Comparison of ENCODE assay signal across 17 cellular contexts in genomic region chr12:1881936-1882335, GRCh38. TPM values are rescaled to one million over a fixed set of nuclear protein-coding genes. Genes with fewer than 3 reads are reported as not detected.
A peak's percentile ranks its signal among the peaks of the same experiment; 100 is the strongest.
DNase-seq lines count a peak whose midpoint lies in the region; ATAC-seq and TF ChIP-seq lines count a peak whose summit lies in the region.
"Had no signal": no experiment of that assay in that cellular context is flagged by ENCODE, and none has a peak within 500 bp of the region (broad histone marks: within the 10 kb centered on the region; RNA-seq: fewer than 3 reads in every experiment).

No MANE protein-coding gene starts in this region.

- H3F3A ChIP-seq in MM.1S (ENCODE audit: insufficient read depth, low read length) = no peaks in the 10 kb centered on the region

- H3K4me1 Mint-ChIP-seq in activated CD4-positive, alpha-beta memory T cell treated with anti-CD3 and anti-CD28 coated beads, Interleukin-2, amount 10 ng/mL, durations not matched to agents 7 days and 5 days = no peaks in the 10 kb centered on the region
- H3K4me1 Mint-ChIP-seq in activated CD4-positive, alpha-beta memory T cell treated with anti-CD3 and anti-CD28 coated beads for 36 hours (ENCODE audit: low read depth) = no peaks in the 10 kb centered on the region
- H3K4me1 Mint-ChIP-seq: B cell had no signal

- POLR2A ChIA-PET in activated CD4-positive, alpha-beta memory T cell treated with anti-CD3 and anti-CD28 coated beads, Interleukin-2, amount 10 ng/mL, durations not matched to agents 7 days and 5 days (lab: Charles Lee) = no interaction called here
- POLR2A ChIA-PET in activated CD4-positive, alpha-beta memory T cell treated with anti-CD3 and anti-CD28 coated beads for 36 hours (lab: Charles Lee) = no interaction called here

- no peak overlapping the region for H3K4me2 ChIP-seq in MM.1S (ENCODE audit: low read depth, low read length)

- H3K79me2 ChIP-seq in MM.1S (ENCODE audit: low read length) = no peaks in the 10 kb centered on the region

- H3K27me3 Mint-ChIP-seq in activated CD4-positive, alpha-beta memory T cell treated with anti-CD3 and anti-CD28 coated beads, Interleukin-2, amount 10 ng/mL, durations not matched to agents 7 days and 5 days = no peaks in the 10 kb centered on the region
- peaks cover 10% of the 10 kb centered on the region for H3K27me3 Mint-ChIP-seq in activated CD4-positive, alpha-beta memory T cell treated with anti-CD3 and anti-CD28 coated beads for 36 hours

- CTCF ChIA-PET in activated CD4-positive, alpha-beta memory T cell treated with anti-CD3 and anti-CD28 coated beads, Interleukin-2, amount 10 ng/mL, durations not matched to agents 7 days and 5 days (lab: Charles Lee) = no interaction called here
- CTCF ChIA-PET in activated CD4-positive, alpha-beta memory T cell treated with anti-CD3 and anti-CD28 coated beads for 36 hours (lab: Charles Lee) = no interaction called here

- peak; percentile 6 for DNase-seq in activated CD4-positive, alpha-beta memory T cell treated with anti-CD3 and anti-CD28 coated beads, Interleukin-2, amount 10 ng/mL, durations not matched to agents 7 days and 5 days
- DNase-seq in activated CD4-positive, alpha-beta memory T cell treated with anti-CD3 and anti-CD28 coated beads for 36 hours = no peak
- DNase-seq in right atrium auricular region (ENCODE audit: low spot score) = peak; percentile 47
- DNase-seq in heart right ventricle = no peak
- DNase-seq in esophagus muscularis mucosa (ENCODE audit: extremely low spot score) = peak; percentile 50
- DNase-seq in MM.1S = no peak
- no peak for DNase-seq in mesenteric fat pad (ENCODE audit: low spot score)
- no peak for DNase-seq in COLO668 (lab: John Stamatoyannopoulos, UW; ENCODE audit: unreplicated experiment)
- DNase-seq: ACHN; C1 segment of cervical spinal cord; CD4-positive, alpha-beta T cell; DMS79; GM23248 had no signal

- no peak for ATAC-seq in heart right ventricle
- ATAC-seq: GM12878 had no signal

- no peak overlapping the region for H2AFZ ChIP-seq in MM.1S (ENCODE audit: low read length)
- H2AFZ ChIP-seq: GM23248 had no signal

- H3K9me3 Mint-ChIP-seq in activated CD4-positive, alpha-beta memory T cell treated with anti-CD3 and anti-CD28 coated beads, Interleukin-2, amount 10 ng/mL, durations not matched to agents 7 days and 5 days = no peaks in the 10 kb centered on the region
- H3K9me3 Mint-ChIP-seq in activated CD4-positive, alpha-beta memory T cell treated with anti-CD3 and anti-CD28 coated beads for 36 hours = no peaks in the 10 kb centered on the region
- H3K9me3 Mint-ChIP-seq: CD4-positive, alpha-beta T cell had no signal

- no peaks in the 10 kb centered on the region for H3K9me2 ChIP-seq in MM.1S (replicated peaks; ENCODE audit: insufficient read depth, low read length)

- no peak overlapping the region for H3K27ac Mint-ChIP-seq in activated CD4-positive, alpha-beta memory T cell treated with anti-CD3 and anti-CD28 coated beads, Interleukin-2, amount 10 ng/mL, durations not matched to agents 7 days and 5 days
- H3K27ac Mint-ChIP-seq in activated CD4-positive, alpha-beta memory T cell treated with anti-CD3 and anti-CD28 coated beads for 36 hours = no peak overlapping the region
- H3K27ac Mint-ChIP-seq: B cell; CD4-positive, alpha-beta T cell had no signal

- TF ChIP-seq EP300 in esophagus muscularis mucosa (IDR thresholded peaks at IDR 0.05) = no peak

- H3K27ac ChIP-seq in right atrium auricular region (no peak overlapping the region), heart right ventricle (no peak overlapping the region), esophagus muscularis mucosa (replicated peaks in 1 of 4) (no peak overlapping the region), MM.1S (ENCODE audit: low read length) (no peak overlapping the region)
- H3K27ac ChIP-seq: GM23248 had no signal

- H3K9ac ChIP-seq in MM.1S (ENCODE audit: low read length) = no peak overlapping the region
- H3K9ac ChIP-seq: GM23248 had no signal

- H3K9me3 ChIP-seq in right atrium auricular region (no peaks in the 10 kb centered on the region), heart right ventricle (no peaks in the 10 kb centered on the region), esophagus muscularis mucosa (no peaks in the 10 kb centered on the region), MM.1S (replicated peaks; ENCODE audit: insufficient read depth, low read length) (no peaks in the 10 kb centered on the region)

- H3K27me3 ChIP-seq in right atrium auricular region (no peaks in the 10 kb centered on the region), heart right ventricle (peaks cover 0 to 20% (median 0%) of the 10 kb centered on the region in 7 donors), esophagus muscularis mucosa (no peaks in the 10 kb centered on the region), MM.1S (replicated peaks; ENCODE audit: insufficient read depth, low read length) (no peaks in the 10 kb centered on the region; the same call in 1 of the 2 replicates)

- no peak overlapping the region for H3K4me3 Mint-ChIP-seq in activated CD4-positive, alpha-beta memory T cell treated with anti-CD3 and anti-CD28 coated beads, Interleukin-2, amount 10 ng/mL, durations not matched to agents 7 days and 5 days
- H3K4me3 Mint-ChIP-seq in activated CD4-positive, alpha-beta memory T cell treated with anti-CD3 and anti-CD28 coated beads for 36 hours = no peak overlapping the region
- H3K4me3 Mint-ChIP-seq: B cell; CD4-positive, alpha-beta T cell had no signal

- no peaks in the 10 kb centered on the region for H3K36me3 Mint-ChIP-seq in activated CD4-positive, alpha-beta memory T cell treated with anti-CD3 and anti-CD28 coated beads, Interleukin-2, amount 10 ng/mL, durations not matched to agents 7 days and 5 days (ENCODE audit: low read depth)
- no peaks in the 10 kb centered on the region for H3K36me3 Mint-ChIP-seq in activated CD4-positive, alpha-beta memory T cell treated with anti-CD3 and anti-CD28 coated beads for 36 hours

- no peaks in the 10 kb centered on the region for H3K4me1 ChIP-seq in right atrium auricular region
- no peaks in the 10 kb centered on the region for H3K4me1 ChIP-seq in heart right ventricle
- H3K4me1 ChIP-seq in esophagus muscularis mucosa = no peaks in the 10 kb centered on the region
- no peaks in the 10 kb centered on the region for H3K4me1 ChIP-seq in MM.1S (ENCODE audit: low read length)

- H3K4me3 ChIP-seq in right atrium auricular region (no peak overlapping the region), heart right ventricle (no peak overlapping the region), esophagus muscularis mucosa (no peak overlapping the region), MM.1S (ENCODE audit: low read length) (no peak overlapping the region)
- H3K4me3 ChIP-seq: GM12878, GM23248 had no signal

- intact Hi-C loops in activated CD4-positive, alpha-beta memory T cell treated with anti-CD3 and anti-CD28 coated beads for 36 hours (cut with micrococcal nuclease) = no loop called here
- intact Hi-C loops in heart right ventricle (cut with DNase I) = loop anchor here in 1 of 10 donors (2.0 kb wide), 1 partner anchor 67 kb away; no protein-coding TSS in a partner anchor
- intact Hi-C loops in esophagus muscularis mucosa (cut with DNase I) = no loop called here

- no peaks in the 10 kb centered on the region for H4K20me1 ChIP-seq in MM.1S (ENCODE audit: insufficient read depth, low read length)

- TF ChIP-seq POLR2A in esophagus muscularis mucosa (IDR thresholded peaks at IDR 0.05; ENCODE audit: low read depth) = no peak

- H3K36me3 ChIP-seq in right atrium auricular region (no peaks in the 10 kb centered on the region), heart right ventricle (no peaks in the 10 kb centered on the region), esophagus muscularis mucosa (no peaks in the 10 kb centered on the region), MM.1S (replicated peaks; ENCODE audit: insufficient read depth, low read length) (no peaks in the 10 kb centered on the region)

- 61 to 67% methylated on average over 3 of the region's 3 CpGs for WGBS in heart right ventricle, 2 donors
- WGBS in esophagus muscularis mucosa = 53% methylated on average over 3 of the region's 3 CpGs

- TF ChIP-seq CTCF in right atrium auricular region (IDR thresholded peaks at IDR 0.05) (no peak), heart right ventricle (IDR thresholded peaks at IDR 0.05) (no peak), esophagus muscularis mucosa (IDR thresholded peaks at IDR 0.05) (no peak), MM.1S (IDR thresholded peaks at IDR 0.05; ENCODE audit: low read length) (no peak)

RNA-seq across cellular contexts. Expression of gene CACNA2D4, which starts 36.5 kb away (rescaled TPM):
- 10 to 100 TPM; 20.8 to 23.6 TPM for total RNA-seq in activated CD4-positive, alpha-beta memory T cell treated with anti-CD3 and anti-CD28 coated beads, Interleukin-2, amount 10 ng/mL, durations not matched to agents 7 days and 5 days
- 10 to 100 TPM; 11.7 to 13.3 TPM for total RNA-seq in activated CD4-positive, alpha-beta memory T cell treated with anti-CD3 and anti-CD28 coated beads for 36 hours
- 1 to 10 TPM; 1.6 to 4.1 TPM for total RNA-seq in right atrium auricular region
- 1 to 10 TPM in 3 of 10 donors, under 1 TPM in 7; 0.19 to 6.2 (median 0.70) TPM for total RNA-seq in heart right ventricle
- polyA plus RNA-seq in heart right ventricle = 1 to 10 TPM; 1.4 to 1.7 TPM
- 1 to 10 TPM in 3 of 4 donors, under 1 TPM in 1; 0.84 to 3.8 (median 3.4) TPM for total RNA-seq in esophagus muscularis mucosa
- 8.8 TPM for total RNA-seq in mesenteric fat pad
- total RNA-seq: A172, G401, GM23248 had no signal

Comparison
In these comparisons a context has a peak if more than half of its experiments do, and no peak if none do; other contexts are left out.
1. DNase-seq: peak in activated CD4-positive, alpha-beta memory T cell treated with anti-CD3 and anti-CD28 coated beads, Interleukin-2, amount 10 ng/mL, durations not matched to agents 7 days and 5 days (single experiment), right atrium auricular region (single experiment) and esophagus muscularis mucosa (single experiment); none in activated CD4-positive, alpha-beta memory T cell treated with anti-CD3 and anti-CD28 coated beads for 36 hours (single experiment), heart right ventricle (0 of 2), MM.1S (single experiment), mesenteric fat pad (single experiment) and COLO668 (single experiment).